31 cellular contexts compared by ENCODE assay signal in genomic region chr4:3733195-3733594, GRCh38. TPM values are rescaled to one million over a fixed set of nuclear protein-coding genes. Genes with fewer than 3 reads are reported as not detected.
"Had no signal": no experiment of that assay in that cellular context is flagged by ENCODE, and none has a peak within 500 bp of the region (broad histone marks: within the 10 kb centered on the region; RNA-seq: fewer than 3 reads in every experiment).

No MANE protein-coding gene starts in this region.

- H3K4me1 Mint-ChIP-seq: activated CD4-positive, alpha-beta memory T cell treated with anti-CD3 and anti-CD28 coated beads, Interleukin-2, amount 10 ng/mL, durations not matched to agents 7 days and 5 days; activated CD4-positive, alpha-beta T cell treated with anti-CD3 and anti-CD28 coated beads, Interleukin-2, amount 10 ng/mL, durations not matched to agents 7 days and 5 days; central memory CD8-positive, alpha-beta T cell; endodermal cell had no signal

- H3K4me1 ChIP-seq: esophagus muscularis mucosa, foreskin keratinocyte, gastrocnemius medialis had no signal

- H3K9me3 Mint-ChIP-seq: activated CD4-positive, alpha-beta memory T cell treated with anti-CD3 and anti-CD28 coated beads, Interleukin-2, amount 10 ng/mL, durations not matched to agents 7 days and 5 days; activated CD4-positive, alpha-beta T cell treated with anti-CD3 and anti-CD28 coated beads, Interleukin-2, amount 10 ng/mL, durations not matched to agents 7 days and 5 days; activated T-cell treated with anti-CD3 and anti-CD28 coated beads, Interleukin-2, amount 50 U/mL, for 24 hours; activated T-cell treated with anti-CD3 and anti-CD28 coated beads, Interleukin-2, amount 50 U/mL, for 72 hours; central memory CD8-positive, alpha-beta T cell; dendritic cell treated with granulocyte-macrophage colony-stimulating factor and Interleukin-4, amounts not matched to agents 40 ng/mL and 50 ng/mL, for 4 days; endodermal cell had no signal

- H3K27ac Mint-ChIP-seq: activated CD4-positive, alpha-beta memory T cell treated with anti-CD3 and anti-CD28 coated beads, Interleukin-2, amount 10 ng/mL, durations not matched to agents 7 days and 5 days; activated CD4-positive, alpha-beta T cell treated with anti-CD3 and anti-CD28 coated beads, Interleukin-2, amount 10 ng/mL, durations not matched to agents 7 days and 5 days; activated naive CD8-positive, alpha-beta T cell; activated T-cell treated with anti-CD3 and anti-CD28 coated beads, Interleukin-2, amount 50 U/mL, for 24 hours; activated T-cell treated with anti-CD3 and anti-CD28 coated beads, Interleukin-2, amount 50 U/mL, for 72 hours; dendritic cell treated with granulocyte-macrophage colony-stimulating factor and Interleukin-4, amounts not matched to agents 40 ng/mL and 50 ng/mL, for 4 days; endodermal cell; WTC11 had no signal

- H3K27me3 Mint-ChIP-seq: activated CD4-positive, alpha-beta memory T cell treated with anti-CD3 and anti-CD28 coated beads, Interleukin-2, amount 10 ng/mL, durations not matched to agents 7 days and 5 days; activated CD4-positive, alpha-beta T cell treated with anti-CD3 and anti-CD28 coated beads, Interleukin-2, amount 10 ng/mL, durations not matched to agents 7 days and 5 days had no signal

- ATAC-seq: activated T-cell treated with anti-CD3 and anti-CD28 coated beads, Interleukin-2, amount 50 U/mL, for 72 hours; foreskin keratinocyte; gastrocnemius medialis; heart left ventricle; WTC11 had no signal

- H3K27ac ChIP-seq: brain microvascular endothelial cell, coronary artery, dorsolateral prefrontal cortex, esophagus muscularis mucosa, foreskin keratinocyte, gastrocnemius medialis, heart left ventricle had no signal

- H3K36me3 ChIP-seq: brain microvascular endothelial cell, esophagus muscularis mucosa, gastrocnemius medialis, heart left ventricle had no signal

- H3K27me3 ChIP-seq: brain microvascular endothelial cell, foreskin keratinocyte had no signal

- H3K9me3 ChIP-seq: gastrocnemius medialis had no signal

- H3K4me3 Mint-ChIP-seq: activated CD4-positive, alpha-beta memory T cell treated with anti-CD3 and anti-CD28 coated beads, Interleukin-2, amount 10 ng/mL, durations not matched to agents 7 days and 5 days; activated CD4-positive, alpha-beta T cell treated with anti-CD3 and anti-CD28 coated beads, Interleukin-2, amount 10 ng/mL, durations not matched to agents 7 days and 5 days; activated naive CD8-positive, alpha-beta T cell; activated T-cell treated with anti-CD3 and anti-CD28 coated beads, Interleukin-2, amount 50 U/mL, for 24 hours; activated T-cell treated with anti-CD3 and anti-CD28 coated beads, Interleukin-2, amount 50 U/mL, for 72 hours; central memory CD8-positive, alpha-beta T cell; dendritic cell treated with granulocyte-macrophage colony-stimulating factor and Interleukin-4, amounts not matched to agents 40 ng/mL and 50 ng/mL, for 4 days; endodermal cell; WTC11 had no signal

- H3K36me3 Mint-ChIP-seq: activated naive CD8-positive, alpha-beta T cell had no signal

- H3K4me3 ChIP-seq: coronary artery, dorsolateral prefrontal cortex, esophagus muscularis mucosa, gastrocnemius medialis, heart left ventricle had no signal

- DNase-seq: activated CD4-positive, alpha-beta memory T cell treated with anti-CD3 and anti-CD28 coated beads, Interleukin-2, amount 10 ng/mL, durations not matched to agents 7 days and 5 days; activated CD4-positive, alpha-beta T cell treated with anti-CD3 and anti-CD28 coated beads for 1 hour; activated CD4-positive, alpha-beta T cell treated with anti-CD3 and anti-CD28 coated beads for 4 hours; activated CD4-positive, alpha-beta T cell treated with anti-CD3 and anti-CD28 coated beads, Interleukin-2, amount 10 ng/mL, durations not matched to agents 7 days and 5 days; activated CD4-positive, alpha-beta T cell treated with anti-CD3 and anti-CD28 coated beads, Interleukin-2, amount 50 U/mL, for 4 hours; activated CD8-positive, alpha-beta memory T cell treated with anti-CD3 and anti-CD28 coated beads, Interleukin-2, amount 50 U/mL, for 48 hours; activated gamma-delta T cell treated with Interleukin-2 at 50 U/mL for 16 hours; activated naive CD4-positive, alpha-beta T cell treated with anti-CD3 and anti-CD28 coated beads, Interleukin-2, amount 50 U/mL, for 16 hours; activated naive CD4-positive, alpha-beta T cell treated with Interleukin-2 at 50 U/mL for 16 hours; activated T-cell treated with anti-CD3 and anti-CD28 coated beads for 4 hours; activated T-cell treated with anti-CD3 and anti-CD28 coated beads, Interleukin-2, amount 50 U/mL, for 24 hours; activated T-cell treated with anti-CD3 and anti-CD28 coated beads, Interleukin-2, amount 50 U/mL, for 72 hours; amniotic stem cell; anterior cingulate cortex; brain microvascular endothelial cell; dorsolateral prefrontal cortex; effector memory CD4-positive, alpha-beta T cell; endodermal cell; foreskin keratinocyte; gastrocnemius medialis; glutamatergic neuron; heart left ventricle; T-helper 2 cell had no signal

RNA-seq across cellular contexts. Expression of gene ADRA2C, which starts 33.0 kb away (rescaled TPM):
- total RNA-seq: activated CD4-positive, alpha-beta memory T cell treated with anti-CD3 and anti-CD28 coated beads, Interleukin-2, amount 10 ng/mL, durations not matched to agents 7 days and 5 days; activated CD4-positive, alpha-beta T cell treated with anti-CD3 and anti-CD28 coated beads, Interleukin-2, amount 10 ng/mL, durations not matched to agents 7 days and 5 days; activated T-cell treated with anti-CD3 and anti-CD28 coated beads, Interleukin-2, amount 50 U/mL, for 72 hours; epithelial cell of proximal tubule; T-helper 1 cell treated with Interleukin-12 subunit alpha and Interleukin-12 subunit beta and Interleukin-4 antibody, amounts not matched to agents 30 ng/mL and 1 ng/mL, for 36 hours had no signal
